8 cellular contexts compared by ENCODE assay signal in genomic region chr1:153633161-153633746, GRCh38. TPM values are rescaled to one million over a fixed set of nuclear protein-coding genes. Genes with fewer than 3 reads are reported as not detected.
DNase-seq lines count a peak whose midpoint lies in the region; ATAC-seq lines count a peak whose summit lies in the region.

No MANE protein-coding gene starts in this region.

- no peaks in the 10 kb centered on the region for H3K27me3 Mint-ChIP-seq in activated naive CD4-positive, alpha-beta T cell treated with anti-CD3 and anti-CD28 coated beads for 36 hours (ENCODE audit: low read depth)
- no peaks in the 10 kb centered on the region for H3K27me3 Mint-ChIP-seq in activated T-helper 2 cell treated with anti-CD3 and anti-CD28 coated beads, Interferon-gamma antibody, Interleukin-2, Interleukin-4, amounts not matched to agents 10 μg/mL and 5 μg/mL and 100 μg/mL, durations not matched to agents 14 hours and 24 hours and 36 hours (ENCODE audit: low read depth)

- H3K36me3 Mint-ChIP-seq in activated naive CD4-positive, alpha-beta T cell treated with anti-CD3 and anti-CD28 coated beads for 36 hours (ENCODE audit: low read depth): peaks cover 35% of the 10 kb centered on the region
- H3K36me3 Mint-ChIP-seq in activated T-helper 2 cell treated with anti-CD3 and anti-CD28 coated beads, Interferon-gamma antibody, Interleukin-2, Interleukin-4, amounts not matched to agents 10 μg/mL and 5 μg/mL and 100 μg/mL, durations not matched to agents 14 hours and 24 hours and 36 hours (ENCODE audit: low read depth): peaks cover 39% of the 10 kb centered on the region

- peaks cover 2% of the 10 kb centered on the region for H3K9me3 ChIP-seq in iPS-18c (ENCODE audit: control insufficient read depth, insufficient read depth, low read length)

- DNase-seq in activated naive CD4-positive, alpha-beta T cell treated with anti-CD3 and anti-CD28 coated beads for 36 hours: no peak
- DNase-seq in activated naive CD4-positive, alpha-beta T cell treated with Interleukin-2 at 50 U/mL for 16 hours: no peak
- no peak for DNase-seq in activated T-helper 2 cell treated with anti-CD3 and anti-CD28 coated beads, Interferon-gamma antibody, Interleukin-2, Interleukin-4, amounts not matched to agents 10 μg/mL and 5 μg/mL and 100 μg/mL, durations not matched to agents 14 hours and 24 hours and 36 hours (ENCODE audit: low spot score)
- DNase-seq in substantia nigra (lab: John Stamatoyannopoulos, UW) (peak in 2 of 49 donors; percentile 59 to 80), cerebellar cortex (ENCODE audit: low spot score) (no peak), midbrain (lab: John Stamatoyannopoulos, UW) (no peak)

- H3K9me3 Mint-ChIP-seq in activated naive CD4-positive, alpha-beta T cell treated with anti-CD3 and anti-CD28 coated beads for 36 hours: no peaks in the 10 kb centered on the region
- H3K9me3 Mint-ChIP-seq in activated T-helper 2 cell treated with anti-CD3 and anti-CD28 coated beads, Interferon-gamma antibody, Interleukin-2, Interleukin-4, amounts not matched to agents 10 μg/mL and 5 μg/mL and 100 μg/mL, durations not matched to agents 14 hours and 24 hours and 36 hours: no peaks in the 10 kb centered on the region

- H3K4me1 Mint-ChIP-seq in activated naive CD4-positive, alpha-beta T cell treated with anti-CD3 and anti-CD28 coated beads for 36 hours (ENCODE audit: low read depth): peaks cover 45% of the 10 kb centered on the region
- H3K4me1 Mint-ChIP-seq in activated T-helper 2 cell treated with anti-CD3 and anti-CD28 coated beads, Interferon-gamma antibody, Interleukin-2, Interleukin-4, amounts not matched to agents 10 μg/mL and 5 μg/mL and 100 μg/mL, durations not matched to agents 14 hours and 24 hours and 36 hours (ENCODE audit: low read depth): peaks cover 28% of the 10 kb centered on the region

- peak overlapping the region; percentile 99 for H3K27ac ChIP-seq in substantia nigra (ENCODE audit: low read depth, low read length, poor library complexity, severe bottlenecking)

- H3K27ac Mint-ChIP-seq in activated naive CD4-positive, alpha-beta T cell treated with anti-CD3 and anti-CD28 coated beads for 36 hours: peak overlapping the region; percentile 100
- peak overlapping the region; percentile 100 for H3K27ac Mint-ChIP-seq in activated T-helper 2 cell treated with anti-CD3 and anti-CD28 coated beads, Interferon-gamma antibody, Interleukin-2, Interleukin-4, amounts not matched to agents 10 μg/mL and 5 μg/mL and 100 μg/mL, durations not matched to agents 14 hours and 24 hours and 36 hours

- peak overlapping the region; percentile 22; the same call in 1 of the 2 replicates for H3K4me3 ChIP-seq in iPS-18c (ENCODE audit: insufficient read depth, low read depth, low read length)

- intact Hi-C loops in activated naive CD4-positive, alpha-beta T cell treated with anti-CD3 and anti-CD28 coated beads for 36 hours (cut with micrococcal nuclease): loop anchor here (1.0 kb wide), 1 partner anchor 290 kb away; no protein-coding TSS in a partner anchor
- intact Hi-C loops in activated T-helper 2 cell treated with anti-CD3 and anti-CD28 coated beads, Interferon-gamma antibody, Interleukin-2, Interleukin-4, amounts not matched to agents 10 μg/mL and 5 μg/mL and 100 μg/mL, durations not matched to agents 14 hours and 24 hours and 36 hours (cut with micrococcal nuclease): loop anchor here (1.0 to 5.0 kb wide), 3 partner anchors 25 to 88 kb away; partner anchors contain the start of genes S100A4 and SNAPIN

- CTCF ChIA-PET in activated naive CD4-positive, alpha-beta T cell treated with anti-CD3 and anti-CD28 coated beads for 36 hours (lab: Charles Lee): interaction anchor here (1.8 to 3.1 kb wide), 3 partner anchors 61 to 123 kb away, joined by 6 to 12 read pairs (median 12); no protein-coding TSS in a partner anchor

- H3K4me3 Mint-ChIP-seq in activated naive CD4-positive, alpha-beta T cell treated with anti-CD3 and anti-CD28 coated beads for 36 hours: peak overlapping the region; percentile 90
- peak overlapping the region; percentile 96 for H3K4me3 Mint-ChIP-seq in activated T-helper 2 cell treated with anti-CD3 and anti-CD28 coated beads, Interferon-gamma antibody, Interleukin-2, Interleukin-4, amounts not matched to agents 10 μg/mL and 5 μg/mL and 100 μg/mL, durations not matched to agents 14 hours and 24 hours and 36 hours (ENCODE audit: low read depth)

- no peak for ATAC-seq in HG02763 (IDR thresholded peaks at IDR 0.05; ENCODE audit: unreplicated experiment)

RNA-seq across cellular contexts. Expression of gene CHTOP, which starts 0.6 kb away (rescaled TPM):
- total RNA-seq in activated naive CD4-positive, alpha-beta T cell treated with anti-CD3 and anti-CD28 coated beads for 36 hours: 10 to 100 TPM; 88.2 to 91.3 TPM
- 94.6 and 98.7 TPM in 2 replicates for total RNA-seq in activated T-helper 2 cell treated with anti-CD3 and anti-CD28 coated beads, Interferon-gamma antibody, Interleukin-2, Interleukin-4, amounts not matched to agents 10 μg/mL and 5 μg/mL and 100 μg/mL, durations not matched to agents 14 hours and 24 hours and 36 hours

RNA-seq across cellular contexts. Expression of gene S100A1, which starts 5.0 kb away (rescaled TPM):
- not detected for total RNA-seq in activated naive CD4-positive, alpha-beta T cell treated with anti-CD3 and anti-CD28 coated beads for 36 hours
- not detected in 2 replicates for total RNA-seq in activated T-helper 2 cell treated with anti-CD3 and anti-CD28 coated beads, Interferon-gamma antibody, Interleukin-2, Interleukin-4, amounts not matched to agents 10 μg/mL and 5 μg/mL and 100 μg/mL, durations not matched to agents 14 hours and 24 hours and 36 hours

RNA-seq across cellular contexts. Expression of gene S100A13, which starts 5.9 kb away (rescaled TPM):
- total RNA-seq in activated naive CD4-positive, alpha-beta T cell treated with anti-CD3 and anti-CD28 coated beads for 36 hours: 1 to 10 TPM; 6.6 to 7.0 TPM
- total RNA-seq in activated T-helper 2 cell treated with anti-CD3 and anti-CD28 coated beads, Interferon-gamma antibody, Interleukin-2, Interleukin-4, amounts not matched to agents 10 μg/mL and 5 μg/mL and 100 μg/mL, durations not matched to agents 14 hours and 24 hours and 36 hours: 3.9 and 4.0 TPM in 2 replicates

RNA-seq across cellular contexts. Expression of gene S100A14, which starts 17.1 kb away (rescaled TPM):
- total RNA-seq in activated naive CD4-positive, alpha-beta T cell treated with anti-CD3 and anti-CD28 coated beads for 36 hours: not detected
- not detected in 2 replicates for total RNA-seq in activated T-helper 2 cell treated with anti-CD3 and anti-CD28 coated beads, Interferon-gamma antibody, Interleukin-2, Interleukin-4, amounts not matched to agents 10 μg/mL and 5 μg/mL and 100 μg/mL, durations not matched to agents 14 hours and 24 hours and 36 hours

RNA-seq across cellular contexts. Expression of gene S100A16, which starts 20.3 kb away (rescaled TPM):
- total RNA-seq in activated naive CD4-positive, alpha-beta T cell treated with anti-CD3 and anti-CD28 coated beads for 36 hours: not detected
- not detected in 2 replicates for total RNA-seq in activated T-helper 2 cell treated with anti-CD3 and anti-CD28 coated beads, Interferon-gamma antibody, Interleukin-2, Interleukin-4, amounts not matched to agents 10 μg/mL and 5 μg/mL and 100 μg/mL, durations not matched to agents 14 hours and 24 hours and 36 hours
